Comparison of ENCODE assay signal across 17 cellular contexts in the genomic region with DNA sequence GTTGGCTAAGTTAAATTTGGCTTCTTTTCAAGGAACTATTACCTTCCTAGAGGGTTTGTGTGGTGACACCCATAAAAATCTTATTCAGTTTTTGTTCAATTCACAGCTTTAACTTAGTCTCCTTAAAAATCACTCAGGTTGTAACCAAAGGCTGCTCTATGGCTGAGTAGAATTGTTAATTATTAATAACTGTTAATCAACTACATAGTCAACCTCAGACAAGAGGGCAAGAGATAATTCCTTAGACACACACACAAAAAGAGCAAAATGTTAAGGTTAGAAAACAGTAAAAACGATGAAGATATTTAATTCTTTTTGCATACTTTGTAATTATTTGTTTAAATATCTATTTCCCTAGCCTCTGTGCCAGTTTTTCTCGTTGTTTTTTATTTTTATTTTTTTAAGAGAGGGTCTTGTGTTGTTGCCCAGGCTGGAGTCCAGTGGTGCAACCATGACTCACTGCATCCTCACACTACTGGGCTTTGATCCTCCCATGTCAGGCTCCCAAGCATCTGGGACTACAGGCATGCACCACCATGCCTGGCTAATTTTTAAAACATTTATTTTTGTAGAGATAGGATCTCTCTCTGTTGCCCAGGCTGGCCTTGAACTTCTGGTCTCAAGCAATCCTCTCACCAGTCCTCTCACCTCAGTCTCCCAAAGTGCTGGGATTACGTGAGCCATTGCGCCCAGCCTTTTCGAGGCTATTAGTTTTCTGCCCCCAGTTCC.
DNase-seq lines count a peak whose midpoint lies in the region; ATAC-seq and TF ChIP-seq lines count a peak whose summit lies in the region.
"Had no signal": no experiment of that assay in that cellular context is flagged by ENCODE, and none has a peak within 500 bp of the region (broad histone marks: within the 10 kb centered on the region; RNA-seq: fewer than 3 reads in every experiment).

No MANE protein-coding gene starts in this region.

- intact Hi-C loops in esophagus muscularis mucosa (cut with DNase I), result no loop called here

- no peaks in the 10 kb centered on the region for H3K36me3 ChIP-seq in esophagus muscularis mucosa
- H3K36me3 ChIP-seq: esophagus squamous epithelium, SJSA1, upper lobe of left lung had no signal

- no peak for TF ChIP-seq CTCF in WTC11 (IDR thresholded peaks at IDR 0.05)
- no peak for TF ChIP-seq CTCF in foreskin fibroblast (IDR thresholded peaks at IDR 0.05; ENCODE audit: low read depth, low read length)
- no peak for TF ChIP-seq CTCF in esophagus muscularis mucosa (IDR thresholded peaks at IDR 0.05)

- TF ChIP-seq POLR2A in esophagus muscularis mucosa (IDR thresholded peaks at IDR 0.05; ENCODE audit: low read depth), result no peak

- no peak overlapping the region for H3K27ac Mint-ChIP-seq in WTC11
- H3K27ac Mint-ChIP-seq in T-helper 2 cell treated with Interferon-gamma antibody and Interleukin-4, amounts not matched to agents 5 μg/mL and 100 μg/mL, for 36 hours, result no peak overlapping the region
- H3K27ac Mint-ChIP-seq: activated T-cell treated with anti-CD3 and anti-CD28 coated beads, Interleukin-2, amount 50 U/mL, for 72 hours; CD8-positive, alpha-beta T cell; mesothelial cell of epicardium; stimulated activated memory B cell treated with anti-CD40 and anti-IgM and Interleukin-4, amounts not matched to agents 10 μg/mL and 1 μg/mL and 100 μg/mL, for 72 hours had no signal

- H3K36me3 Mint-ChIP-seq in WTC11, result no peaks in the 10 kb centered on the region
- H3K36me3 Mint-ChIP-seq in T-helper 2 cell treated with Interferon-gamma antibody and Interleukin-4, amounts not matched to agents 5 μg/mL and 100 μg/mL, for 36 hours (ENCODE audit: low read depth), result no peaks in the 10 kb centered on the region
- H3K36me3 Mint-ChIP-seq: mesothelial cell of epicardium; stimulated activated memory B cell treated with anti-CD40 and anti-IgM and Interleukin-4, amounts not matched to agents 10 μg/mL and 1 μg/mL and 100 μg/mL, for 72 hours had no signal

- H3K9me3 ChIP-seq in esophagus muscularis mucosa, result no peaks in the 10 kb centered on the region
- H3K9me3 ChIP-seq: esophagus squamous epithelium, SJSA1, upper lobe of left lung had no signal

- no peaks in the 10 kb centered on the region for H3K9me3 Mint-ChIP-seq in WTC11
- H3K9me3 Mint-ChIP-seq in T-helper 2 cell treated with Interferon-gamma antibody and Interleukin-4, amounts not matched to agents 5 μg/mL and 100 μg/mL, for 36 hours, result no peaks in the 10 kb centered on the region
- H3K9me3 Mint-ChIP-seq: activated T-cell treated with anti-CD3 and anti-CD28 coated beads, Interleukin-2, amount 50 U/mL, for 72 hours; CD8-positive, alpha-beta T cell; mesothelial cell of epicardium; stimulated activated memory B cell treated with anti-CD40 and anti-IgM and Interleukin-4, amounts not matched to agents 10 μg/mL and 1 μg/mL and 100 μg/mL, for 72 hours had no signal

- ATAC-seq in GM18861 (IDR thresholded peaks at IDR 0.05; ENCODE audit: unreplicated experiment) (peak; percentile 51), WTC11 (no peak)
- ATAC-seq: activated T-cell treated with anti-CD3 and anti-CD28 coated beads, Interleukin-2, amount 50 U/mL, for 72 hours; CD8-positive, alpha-beta T cell; stimulated activated memory B cell treated with anti-CD40 and anti-IgM and Interleukin-4, amounts not matched to agents 10 μg/mL and 1 μg/mL and 100 μg/mL, for 72 hours had no signal

- CTCF ChIA-PET in WTC11 (lab: Charles Lee), result no interaction called here

- POLR2A ChIA-PET in WTC11 (lab: Charles Lee), result no interaction called here

- no peak overlapping the region for H3K4me3 ChIP-seq in foreskin fibroblast (ENCODE audit: low read depth in 1 of 2, low read length in 2 of 2)
- no peak overlapping the region for H3K4me3 ChIP-seq in esophagus muscularis mucosa
- H3K4me3 ChIP-seq: coronary artery, esophagus squamous epithelium, SJSA1, upper lobe of left lung had no signal

- H3K27ac ChIP-seq in esophagus muscularis mucosa (replicated peaks in 1 of 4), result no peak overlapping the region
- H3K27ac ChIP-seq: coronary artery, esophagus squamous epithelium, SJSA1, upper lobe of left lung had no signal

- DNase-seq in WTC11 (ENCODE audit: low spot score) (no peak), foreskin fibroblast (peak; percentile 33 to 87), smooth muscle cell of the brain vasculature (ENCODE audit: low read depth, low spot score) (peak; percentile 55), esophagus muscularis mucosa (ENCODE audit: extremely low spot score) (no peak), ecto neural progenitor cell (ENCODE audit: low spot score) (no peak)
- DNase-seq in T-helper 2 cell treated with Interferon-gamma antibody and Interleukin-4, amounts not matched to agents 5 μg/mL and 100 μg/mL, for 36 hours (ENCODE audit: low spot score), result no peak
- DNase-seq: activated CD4-positive, alpha-beta T cell treated with anti-CD3 and anti-CD28 coated beads, Interleukin-2, amount 50 U/mL, for 4 hours; activated T-cell treated with anti-CD3 and anti-CD28 coated beads, Interleukin-2, amount 50 U/mL, for 72 hours; CD8-positive, alpha-beta T cell; esophagus squamous epithelium; GDM1; upper lobe of left lung had no signal

- H3K4me3 Mint-ChIP-seq in WTC11, result no peak overlapping the region
- no peak overlapping the region for H3K4me3 Mint-ChIP-seq in T-helper 2 cell treated with Interferon-gamma antibody and Interleukin-4, amounts not matched to agents 5 μg/mL and 100 μg/mL, for 36 hours
- H3K4me3 Mint-ChIP-seq: activated T-cell treated with anti-CD3 and anti-CD28 coated beads, Interleukin-2, amount 50 U/mL, for 72 hours; CD8-positive, alpha-beta T cell; mesothelial cell of epicardium; stimulated activated memory B cell treated with anti-CD40 and anti-IgM and Interleukin-4, amounts not matched to agents 10 μg/mL and 1 μg/mL and 100 μg/mL, for 72 hours had no signal

- peaks cover 4% of the 10 kb centered on the region; the same call in 1 of the 2 replicates for H3K27me3 Mint-ChIP-seq in WTC11 (ENCODE audit: low read depth)
- H3K27me3 Mint-ChIP-seq in T-helper 2 cell treated with Interferon-gamma antibody and Interleukin-4, amounts not matched to agents 5 μg/mL and 100 μg/mL, for 36 hours (ENCODE audit: low read depth), result no peaks in the 10 kb centered on the region
- H3K27me3 Mint-ChIP-seq: stimulated activated memory B cell treated with anti-CD40 and anti-IgM and Interleukin-4, amounts not matched to agents 10 μg/mL and 1 μg/mL and 100 μg/mL, for 72 hours had no signal

- peaks cover 5 to 13% (median 11%) of the 10 kb centered on the region in 4 donors for H3K4me1 ChIP-seq in esophagus muscularis mucosa

- H3K4me1 Mint-ChIP-seq in WTC11, result peaks cover 6% of the 10 kb centered on the region
- peaks cover 7% of the 10 kb centered on the region for H3K4me1 Mint-ChIP-seq in T-helper 2 cell treated with Interferon-gamma antibody and Interleukin-4, amounts not matched to agents 5 μg/mL and 100 μg/mL, for 36 hours (ENCODE audit: low read depth)

- WGBS in esophagus muscularis mucosa, result 80% methylated on average over 5 of the region's 5 CpGs

- H3K27me3 ChIP-seq in esophagus muscularis mucosa, result no peaks in the 10 kb centered on the region
- H3K27me3 ChIP-seq: esophagus squamous epithelium, SJSA1, upper lobe of left lung had no signal

- no peak for TF ChIP-seq EP300 in esophagus muscularis mucosa (IDR thresholded peaks at IDR 0.05)

TF ChIP-seq in WTC11, 78 proteins besides CTCF, POLR2A, EP300 and RAD21:
- TF ChIP-seq RORB (CRISPR knock-in tag; IDR thresholded peaks at IDR 0.05), result no peak
- no peak for TF ChIP-seq ZNF416 (CRISPR knock-in tag; IDR thresholded peaks at IDR 0.05)
- no peak for TF ChIP-seq SMAD3 (CRISPR knock-in tag; IDR thresholded peaks at IDR 0.05; ENCODE audit: borderline replicate concordance)
- peak; percentile 56 for TF ChIP-seq GABPB1 (CRISPR knock-in tag; IDR thresholded peaks at IDR 0.05)

Comparison
In these comparisons a context has a peak if more than half of its experiments do, and no peak if none do; other contexts are left out.
1. DNase-seq: peak in foreskin fibroblast (2 of 2) and smooth muscle cell of the brain vasculature (single experiment); none in WTC11 (single experiment), esophagus muscularis mucosa (single experiment), ecto neural progenitor cell (single experiment) and T-helper 2 cell treated with Interferon-gamma antibody and Interleukin-4, amounts not matched to agents 5 μg/mL and 100 μg/mL, for 36 hours (single experiment).